In genomic region chr1:116483481-116484309, GRCh38 we compare ENCODE assay signal across 1 cellular context.
TF ChIP-seq lines count a peak whose summit lies in the region.

No MANE protein-coding gene starts in this region.

TF ChIP-seq in K562, 482 proteins besides CTCF, POLR2A, EP300 and RAD21 (continued from another document):
- TF ChIP-seq ZNF592 (IDR thresholded peaks at IDR 0.05) (0 out of 2 replicates have a peak, but pooled peaks have one; percentile 44), CBFA2T3 (IDR thresholded peaks at IDR 0.05) (peak; percentile 71), POLR3G (IDR thresholded peaks at IDR 0.05; ENCODE audit: extremely low read depth, insufficient read length, insufficient replicate concordance) (no peak), NFIC (IDR thresholded peaks at IDR 0.05) (peak; percentile 94), XRCC3 (IDR thresholded peaks at IDR 0.05) (no peak), FOXO4 (CRISPR knock-in tag; IDR thresholded peaks at IDR 0.05) (no peak)
